ENCODE assay signal across 8 cellular contexts in the genomic region with DNA sequence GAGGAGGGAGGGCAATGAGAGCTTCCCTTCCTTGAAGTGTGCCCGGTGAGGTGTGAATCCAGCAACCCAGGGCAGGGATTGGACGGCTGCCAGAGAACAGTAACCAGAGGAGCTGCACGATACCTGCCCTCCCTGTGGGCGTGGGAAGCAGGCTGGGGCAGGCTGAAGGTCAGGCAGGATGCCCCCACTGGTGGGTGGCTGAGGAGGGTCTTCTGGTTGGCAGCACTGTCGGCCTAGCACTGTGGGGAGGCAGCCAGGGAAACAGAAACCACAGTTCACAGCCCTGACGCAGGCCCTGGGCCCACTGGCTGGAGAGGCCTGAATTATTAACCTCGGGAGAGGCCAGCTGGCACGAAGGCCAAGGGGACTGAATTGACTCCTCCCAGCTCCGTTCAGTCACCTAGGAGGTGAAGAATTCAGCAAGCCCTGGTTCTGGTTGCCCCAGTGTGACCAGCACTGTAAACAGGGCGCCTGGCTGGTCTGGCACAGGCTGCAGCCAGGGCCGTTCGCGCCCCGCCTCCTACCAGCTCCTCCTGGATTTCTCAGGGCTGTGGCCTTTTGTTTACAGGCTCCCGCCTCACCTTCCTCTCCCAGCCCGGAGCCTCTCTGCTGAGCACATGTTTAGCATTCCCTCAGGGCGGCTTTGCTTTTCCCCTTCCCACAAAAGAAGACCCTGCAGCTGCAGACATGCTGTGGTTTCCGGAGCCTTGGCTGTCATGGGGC.
DNase-seq lines count a peak whose midpoint lies in the region; ATAC-seq, FAIRE-seq and TF ChIP-seq lines count a peak whose summit lies in the region.

No MANE protein-coding gene starts in this region.

- H3K27me3 ChIP-seq in K562 (ENCODE audit: control insufficient read depth in 2 of 2, insufficient read depth in 2 of 2, low read length in 2 of 2) (no peaks in the 10 kb centered on the region), tibial nerve (no peaks in the 10 kb centered on the region)

- TF ChIP-seq CTCF in K562 (IDR thresholded peaks at IDR 0.05 in 2 of 3, conservative IDR thresholded peaks at IDR 0.05 in 1 of 3; ENCODE audit: insufficient read depth in 2 of 3, low read depth in 1 of 3, low read length in 3 of 3) (no peak), tibial nerve (IDR thresholded peaks at IDR 0.05) (no peak)
- no peak for TF ChIP-seq CTCF in activated CD8-positive, alpha-beta T cell treated with anti-CD3 and anti-CD28 coated beads for 36 hours (IDR thresholded peaks at IDR 0.05)

- in situ Hi-C loops in K562 (cut with MboI), result no loop called here

- DNase-seq in K562 (ENCODE audit: extremely low read depth in 1 of 4, low spot score in 3 of 4), result no peak
- DNase-seq in left colon, result peak; percentile 91 to 94
- peak; percentile 30 to 40 for DNase-seq in tibial nerve (ENCODE audit: low spot score in 2 of 2)
- DNase-seq in effector CD8-positive, alpha-beta T cell (lab: John Stamatoyannopoulos, UW), result no peak
- DNase-seq in activated CD8-positive, alpha-beta T cell treated with anti-CD3 and anti-CD28 coated beads for 36 hours, result no peak
- DNase-seq in HuH-7.5 (ENCODE audit: low spot score), result no peak

- no peaks in the 10 kb centered on the region for H4K20me1 ChIP-seq in K562 (replicated peaks; ENCODE audit: control insufficient read depth, insufficient read depth, low read length)

- H3K4me1 Mint-ChIP-seq in activated CD8-positive, alpha-beta T cell treated with anti-CD3 and anti-CD28 coated beads for 36 hours (ENCODE audit: low read depth), result peaks cover 11% of the 10 kb centered on the region

- no TSS peak for BruUV-seq in K562 (replicated peaks; lab: Mats Ljungman, UMichigan)

- TF ChIP-seq RAD21 in Ishikawa (IDR thresholded peaks at IDR 0.05; ENCODE audit: low read depth) (peak; percentile 14; the same call in 1 of the 2 replicates), K562 (CRISPR knock-in tag; conservative IDR thresholded peaks at IDR 0.05 in 1 of 2, IDR thresholded peaks at IDR 0.05 in 1 of 2) (no peak)

- peak overlapping the region; percentile 49; the same call in 1 of the 2 replicates for H2AFZ ChIP-seq in K562 (ENCODE audit: low read depth, low read length)

- H3K9me3 Mint-ChIP-seq in activated CD8-positive, alpha-beta T cell treated with anti-CD3 and anti-CD28 coated beads for 36 hours, result no peaks in the 10 kb centered on the region

- CTCF ChIA-PET in K562 (lab: Yijun Ruan, JAX; ENCODE audit: low intra/inter-chr PET ratio), result no interaction called here
- CTCF ChIA-PET in activated CD8-positive, alpha-beta T cell treated with anti-CD3 and anti-CD28 coated beads for 36 hours (lab: Charles Lee), result interaction anchor here (1.3 kb wide), 1 partner anchor 8 kb away, joined by 3 read pairs; no protein-coding TSS in a partner anchor

- TF ChIP-seq POLR2A in K562 (conservative IDR thresholded peaks at IDR 0.05) (no peak), tibial nerve (IDR thresholded peaks at IDR 0.05) (no peak)

- POLR2A ChIA-PET in K562 (lab: Yijun Ruan, JAX), result interaction anchor here (0.5 to 0.6 kb wide), 2 partner anchors 44 to 707 kb away, joined by 3 to 4 read pairs; no protein-coding TSS in a partner anchor
- POLR2A ChIA-PET in activated CD8-positive, alpha-beta T cell treated with anti-CD3 and anti-CD28 coated beads for 36 hours (lab: Charles Lee), result interaction anchor here (0.6 kb wide), 1 partner anchor 127 kb away, joined by 3 read pairs; no protein-coding TSS in a partner anchor

- FAIRE-seq in K562 (lab: Jason Lieb, UNC), result no peak

- H3K4me2 ChIP-seq in K562 (ENCODE audit: insufficient read depth, low read length), result no peak overlapping the region

- ATAC-seq in GM19438 (IDR thresholded peaks at IDR 0.05; ENCODE audit: low read depth, unreplicated experiment) (peak; percentile 71), K562 (no peak), left colon (peak; percentile 88)
- ATAC-seq in activated CD8-positive, alpha-beta T cell treated with anti-CD3 and anti-CD28 coated beads for 36 hours, result no peak

- intact Hi-C loops in K562 (cut with micrococcal nuclease), result no loop called here
- intact Hi-C loops in left colon (cut with DNase I, micrococcal nuclease), result no loop called here
- intact Hi-C loops in activated CD8-positive, alpha-beta T cell treated with anti-CD3 and anti-CD28 coated beads for 36 hours (cut with micrococcal nuclease), result no loop called here

- H3K36me3 Mint-ChIP-seq in activated CD8-positive, alpha-beta T cell treated with anti-CD3 and anti-CD28 coated beads for 36 hours (ENCODE audit: low read depth), result no peaks in the 10 kb centered on the region

- H3K27ac ChIP-seq in K562 (ENCODE audit: extremely low read depth, low read depth, low read length), result peak overlapping the region; percentile 10; the same call in 1 of the 3 replicates
- H3K27ac ChIP-seq in tibial nerve, result peak overlapping the region; percentile 37 to 74 (median 50)

- H3K4me3 Mint-ChIP-seq in activated CD8-positive, alpha-beta T cell treated with anti-CD3 and anti-CD28 coated beads for 36 hours, result no peak overlapping the region

- no peaks in the 10 kb centered on the region for H3K27me3 Mint-ChIP-seq in activated CD8-positive, alpha-beta T cell treated with anti-CD3 and anti-CD28 coated beads for 36 hours

- TF ChIP-seq EP300 in Ishikawa (IDR thresholded peaks at IDR 0.05; ENCODE audit: borderline replicate concordance) (peak; percentile 74), K562 (IDR thresholded peaks at IDR 0.05; ENCODE audit: low read length) (no peak), tibial nerve (IDR thresholded peaks at IDR 0.05) (no peak)

- no peaks in the 10 kb centered on the region for H3K9me1 ChIP-seq in K562 (ENCODE audit: control insufficient read depth, insufficient read depth, low read length)

- H3K36me3 ChIP-seq in K562 (ENCODE audit: control insufficient read depth, insufficient read depth, low read length), result no peaks in the 10 kb centered on the region
- no peaks in the 10 kb centered on the region for H3K36me3 ChIP-seq in tibial nerve

- 86% methylated on average over 15 of the region's 18 CpGs for WGBS in K562 (ENCODE audit: insufficient coverage, low coverage, missing lambda C conversion rate)
- WGBS in tibial nerve, 2 donors, result 31 to 36% methylated on average over 16 to 17 of the region's 18 CpGs

- no peak overlapping the region for H3K27ac Mint-ChIP-seq in activated CD8-positive, alpha-beta T cell treated with anti-CD3 and anti-CD28 coated beads for 36 hours

- no peaks in the 10 kb centered on the region for H3K9me3 ChIP-seq in K562 (replicated peaks; ENCODE audit: control insufficient read depth, insufficient read depth, low read depth, low read length)
- no peaks in the 10 kb centered on the region for H3K9me3 ChIP-seq in tibial nerve

- H3K4me3 ChIP-seq in K562 (no peak overlapping the region), tibial nerve (peak overlapping the region in 1 of 4 donors; percentile 4)

- peak overlapping the region in 1 of 2 experiments; percentile 76; a peak in 2 of 4 replicates for H3K9ac ChIP-seq in K562 (ENCODE audit: insufficient read depth in 1 of 2, low read depth in 2 of 2, low read length in 2 of 2)

- H3K79me2 ChIP-seq in K562 (ENCODE audit: control insufficient read depth, insufficient read depth, low read length), result peaks cover 27% of the 10 kb centered on the region

- peaks cover 38 to 61% of the 10 kb centered on the region in 2 experiments; a peak in 4 of 5 replicates for H3K4me1 ChIP-seq in K562 (replicated peaks in 1 of 2; ENCODE audit: control insufficient read depth in 2 of 2, insufficient read depth in 2 of 2, low read length in 2 of 2)
- H3K4me1 ChIP-seq in tibial nerve, result peaks cover 0 to 36% (median 7%) of the 10 kb centered on the region in 4 donors

TF ChIP-seq in Ishikawa, 13 proteins besides CTCF, POLR2A, EP300 and RAD21 (continues in another document):
- peak; percentile 76 for TF ChIP-seq TEAD4 (IDR thresholded peaks at IDR 0.05)
- peak; percentile 85 for TF ChIP-seq EGR1 (IDR thresholded peaks at IDR 0.05)
- TF ChIP-seq ZBTB7A (IDR thresholded peaks at IDR 0.05; ENCODE audit: low read depth), result peak; percentile 88
- TF ChIP-seq, protein P1, sequence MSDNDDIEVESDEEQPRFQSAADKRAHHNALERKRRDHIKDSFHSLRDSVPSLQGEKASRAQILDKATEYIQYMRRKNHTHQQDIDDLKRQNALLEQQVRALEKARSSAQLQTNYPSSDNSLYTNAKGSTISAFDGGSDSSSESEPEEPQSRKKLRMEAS (IDR thresholded peaks at IDR 0.05), result peak; percentile 72
- TF ChIP-seq, protein P2, sequence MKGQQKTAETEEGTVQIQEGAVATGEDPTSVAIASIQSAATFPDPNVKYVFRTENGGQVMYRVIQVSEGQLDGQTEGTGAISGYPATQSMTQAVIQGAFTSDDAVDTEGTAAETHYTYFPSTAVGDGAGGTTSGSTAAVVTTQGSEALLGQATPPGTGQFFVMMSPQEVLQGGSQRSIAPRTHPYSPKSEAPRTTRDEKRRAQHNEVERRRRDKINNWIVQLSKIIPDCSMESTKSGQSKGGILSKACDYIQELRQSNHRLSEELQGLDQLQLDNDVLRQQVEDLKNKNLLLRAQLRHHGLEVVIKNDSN (IDR thresholded peaks at IDR 0.05), result no peak
- TF ChIP-seq FOXM1 (IDR thresholded peaks at IDR 0.05; ENCODE audit: borderline replicate concordance, low read depth), result 0 out of 2 replicates have a peak, but pooled peaks have one; percentile 8
- TF ChIP-seq CREB1 (IDR thresholded peaks at IDR 0.05; ENCODE audit: low read depth), result no peak
- 0 out of 2 replicates have a peak, but pooled peaks have one; percentile 25 for TF ChIP-seq TAF1 (IDR thresholded peaks at IDR 0.05; ENCODE audit: low read depth)
- peak; percentile 91 for TF ChIP-seq NFIC (IDR thresholded peaks at IDR 0.05)

TF ChIP-seq in K562, 482 proteins besides CTCF, POLR2A, EP300 and RAD21 (continues in another document):
- TF ChIP-seq NFIC (IDR thresholded peaks at IDR 0.05), result peak; percentile 80
- no peak for TF ChIP-seq SRSF9 (IDR thresholded peaks at IDR 0.05; ENCODE audit: borderline replicate concordance, low read depth, low read length)
- 0 out of 2 replicates have a peak, but pooled peaks have one; percentile 19 for TF ChIP-seq RBFOX2 (IDR thresholded peaks at IDR 0.05; ENCODE audit: low read depth, low read length)
- no peak for TF ChIP-seq MAZ (CRISPR knock-in tag; conservative IDR thresholded peaks at IDR 0.05 in 1 of 2, IDR thresholded peaks at IDR 0.05 in 1 of 2)
- TF ChIP-seq KLF1 (tag; IDR thresholded peaks at IDR 0.05), result no peak

Comparison
In these comparisons a context has a peak if more than half of its experiments do, and no peak if none do; other contexts are left out.
1. ATAC-seq: peak in GM19438 (single experiment) and left colon (single experiment); none in K562 (single experiment) and activated CD8-positive, alpha-beta T cell treated with anti-CD3 and anti-CD28 coated beads for 36 hours (single experiment).
2. DNase-seq: peak in left colon (2 of 2) and tibial nerve (2 of 2); none in K562 (0 of 4), effector CD8-positive, alpha-beta T cell (single experiment), activated CD8-positive, alpha-beta T cell treated with anti-CD3 and anti-CD28 coated beads for 36 hours (single experiment) and HuH-7.5 (single experiment).